In genomic region chr7:101817031-101817929, GRCh38 we compare ENCODE assay signal across 1 cellular context.
TF ChIP-seq lines count a peak whose summit lies in the region.

A gene with protein sequence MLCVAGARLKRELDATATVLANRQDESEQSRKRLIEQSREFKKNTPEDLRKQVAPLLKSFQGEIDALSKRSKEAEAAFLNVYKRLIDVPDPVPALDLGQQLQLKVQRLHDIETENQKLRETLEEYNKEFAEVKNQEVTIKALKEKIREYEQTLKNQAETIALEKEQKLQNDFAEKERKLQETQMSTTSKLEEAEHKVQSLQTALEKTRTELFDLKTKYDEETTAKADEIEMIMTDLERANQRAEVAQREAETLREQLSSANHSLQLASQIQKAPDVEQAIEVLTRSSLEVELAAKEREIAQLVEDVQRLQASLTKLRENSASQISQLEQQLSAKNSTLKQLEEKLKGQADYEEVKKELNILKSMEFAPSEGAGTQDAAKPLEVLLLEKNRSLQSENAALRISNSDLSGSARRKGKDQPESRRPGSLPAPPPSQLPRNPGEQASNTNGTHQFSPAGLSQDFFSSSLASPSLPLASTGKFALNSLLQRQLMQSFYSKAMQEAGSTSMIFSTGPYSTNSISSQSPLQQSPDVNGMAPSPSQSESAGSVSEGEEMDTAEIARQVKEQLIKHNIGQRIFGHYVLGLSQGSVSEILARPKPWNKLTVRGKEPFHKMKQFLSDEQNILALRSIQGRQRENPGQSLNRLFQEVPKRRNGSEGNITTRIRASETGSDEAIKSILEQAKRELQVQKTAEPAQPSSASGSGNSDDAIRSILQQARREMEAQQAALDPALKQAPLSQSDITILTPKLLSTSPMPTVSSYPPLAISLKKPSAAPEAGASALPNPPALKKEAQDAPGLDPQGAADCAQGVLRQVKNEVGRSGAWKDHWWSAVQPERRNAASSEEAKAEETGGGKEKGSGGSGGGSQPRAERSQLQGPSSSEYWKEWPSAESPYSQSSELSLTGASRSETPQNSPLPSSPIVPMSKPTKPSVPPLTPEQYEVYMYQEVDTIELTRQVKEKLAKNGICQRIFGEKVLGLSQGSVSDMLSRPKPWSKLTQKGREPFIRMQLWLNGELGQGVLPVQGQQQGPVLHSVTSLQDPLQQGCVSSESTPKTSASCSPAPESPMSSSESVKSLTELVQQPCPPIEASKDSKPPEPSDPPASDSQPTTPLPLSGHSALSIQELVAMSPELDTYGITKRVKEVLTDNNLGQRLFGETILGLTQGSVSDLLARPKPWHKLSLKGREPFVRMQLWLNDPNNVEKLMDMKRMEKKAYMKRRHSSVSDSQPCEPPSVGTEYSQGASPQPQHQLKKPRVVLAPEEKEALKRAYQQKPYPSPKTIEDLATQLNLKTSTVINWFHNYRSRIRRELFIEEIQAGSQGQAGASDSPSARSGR (N-terminal part only) (plus strand): TSS chr7:101817626. CDS start chr7:101817640, 14 bp downstream.

TF ChIP-seq in HEK293, 187 proteins besides CTCF, POLR2A, EP300 and RAD21 (continued from another document and continues in another):
- TF ChIP-seq SALL2 (tag by site-specific recombination; IDR thresholded peaks at IDR 0.05; ENCODE audit: borderline replicate concordance) (no peak), ZNF529 (tag by site-specific recombination; IDR thresholded peaks at IDR 0.05; ENCODE audit: insufficient replicate concordance) (no peak), ZNF24 (tag by site-specific recombination; IDR thresholded peaks at IDR 0.05) (no peak), ZNF366 (tag by site-specific recombination; conservative IDR thresholded peaks at IDR 0.05) (no peak), ZNF449 (tag by site-specific recombination; IDR thresholded peaks at IDR 0.05) (no peak), ZBTB20 (tag by site-specific recombination; IDR thresholded peaks at IDR 0.05) (peak; percentile 89), PRDM1 (tag by site-specific recombination; IDR thresholded peaks at IDR 0.05) (no peak), ZNF423 (tag by site-specific recombination; IDR thresholded peaks at IDR 0.05) (peak; percentile 73), ZFP41 (tag by site-specific recombination; IDR thresholded peaks at IDR 0.05; ENCODE audit: borderline replicate concordance) (no peak), ZNF624 (tag by site-specific recombination; IDR thresholded peaks at IDR 0.05) (no peak), ZNF341 (tag by site-specific recombination; IDR thresholded peaks at IDR 0.05; ENCODE audit: low read depth) (peak; percentile 34; the same call in 1 of the 2 replicates), ZNF184 (tag by site-specific recombination; IDR thresholded peaks at IDR 0.05) (no peak), BCL11B (tag by site-specific recombination; IDR thresholded peaks at IDR 0.05; ENCODE audit: low read depth) (no peak), ZNF10 (tag by site-specific recombination; IDR thresholded peaks at IDR 0.05) (no peak), SP7 (tag by site-specific recombination; IDR thresholded peaks at IDR 0.05) (peak; percentile 25; the same call in 1 of the 2 replicates), ZNF707 (tag by site-specific recombination; IDR thresholded peaks at IDR 0.05) (no peak), ZEB2 (tag by site-specific recombination; IDR thresholded peaks at IDR 0.05) (peak; percentile 91), ZNF785 (tag by site-specific recombination; IDR thresholded peaks at IDR 0.05) (no peak), ZNF623 (tag by site-specific recombination; IDR thresholded peaks at IDR 0.05) (no peak), ZNF266 (tag by site-specific recombination; IDR thresholded peaks at IDR 0.05; ENCODE audit: low read depth) (no peak), ZNF658 (tag by site-specific recombination; IDR thresholded peaks at IDR 0.05) (no peak), PATZ1 (tag by site-specific recombination; IDR thresholded peaks at IDR 0.05) (peak; percentile 49), MZF1 (tag by site-specific recombination; IDR thresholded peaks at IDR 0.05; ENCODE audit: borderline replicate concordance) (no peak), ZNF223 (tag by site-specific recombination; IDR thresholded peaks at IDR 0.05) (no peak), ZNF830 (tag by site-specific recombination; IDR thresholded peaks at IDR 0.05; ENCODE audit: low read depth) (no peak), KLF1 (tag by site-specific recombination; IDR thresholded peaks at IDR 0.05) (peak; percentile 75), ZNF791 (tag by site-specific recombination; IDR thresholded peaks at IDR 0.05) (no peak), GLI4 (tag by site-specific recombination; IDR thresholded peaks at IDR 0.05) (no peak), KLF16 (tag by site-specific recombination; IDR thresholded peaks at IDR 0.05) (no peak), ZNF114 (tag by site-specific recombination; IDR thresholded peaks at IDR 0.05) (no peak), ZNF654 (tag by site-specific recombination; IDR thresholded peaks at IDR 0.05; ENCODE audit: low read depth) (no peak), ZNF280C (tag by site-specific recombination; IDR thresholded peaks at IDR 0.05) (no peak), ZFP69B (tag by site-specific recombination; IDR thresholded peaks at IDR 0.05) (no peak), ZNF175 (tag by site-specific recombination; IDR thresholded peaks at IDR 0.05) (no peak), PRDM6 (tag by site-specific recombination; IDR thresholded peaks at IDR 0.05) (no peak)
- TF ChIP-seq, protein P1, sequence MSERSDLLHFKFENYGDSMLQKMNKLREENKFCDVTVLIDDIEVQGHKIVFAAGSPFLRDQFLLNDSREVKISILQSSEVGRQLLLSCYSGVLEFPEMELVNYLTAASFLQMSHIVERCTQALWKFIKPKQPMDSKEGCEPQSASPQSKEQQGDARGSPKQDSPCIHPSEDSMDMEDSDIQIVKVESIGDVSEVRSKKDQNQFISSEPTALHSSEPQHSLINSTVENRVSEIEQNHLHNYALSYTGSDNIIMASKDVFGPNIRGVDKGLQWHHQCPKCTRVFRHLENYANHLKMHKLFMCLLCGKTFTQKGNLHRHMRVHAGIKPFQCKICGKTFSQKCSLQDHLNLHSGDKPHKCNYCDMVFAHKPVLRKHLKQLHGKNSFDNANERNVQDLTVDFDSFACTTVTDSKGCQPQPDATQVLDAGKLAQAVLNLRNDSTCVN (tag by site-specific recombination; optimal IDR thresholded peaks at IDR 0.05) = peak; percentile 64
- TF ChIP-seq, protein P2, sequence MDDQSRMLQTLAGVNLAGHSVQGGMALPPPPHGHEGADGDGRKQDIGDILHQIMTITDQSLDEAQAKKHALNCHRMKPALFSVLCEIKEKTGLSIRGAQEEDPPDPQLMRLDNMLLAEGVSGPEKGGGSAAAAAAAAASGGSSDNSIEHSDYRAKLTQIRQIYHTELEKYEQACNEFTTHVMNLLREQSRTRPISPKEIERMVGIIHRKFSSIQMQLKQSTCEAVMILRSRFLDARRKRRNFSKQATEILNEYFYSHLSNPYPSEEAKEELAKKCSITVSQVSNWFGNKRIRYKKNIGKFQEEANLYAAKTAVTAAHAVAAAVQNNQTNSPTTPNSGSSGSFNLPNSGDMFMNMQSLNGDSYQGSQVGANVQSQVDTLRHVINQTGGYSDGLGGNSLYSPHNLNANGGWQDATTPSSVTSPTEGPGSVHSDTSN (CRISPR knock-in tag; IDR thresholded peaks at IDR 0.05) = no peak
- TF ChIP-seq, protein P3, sequence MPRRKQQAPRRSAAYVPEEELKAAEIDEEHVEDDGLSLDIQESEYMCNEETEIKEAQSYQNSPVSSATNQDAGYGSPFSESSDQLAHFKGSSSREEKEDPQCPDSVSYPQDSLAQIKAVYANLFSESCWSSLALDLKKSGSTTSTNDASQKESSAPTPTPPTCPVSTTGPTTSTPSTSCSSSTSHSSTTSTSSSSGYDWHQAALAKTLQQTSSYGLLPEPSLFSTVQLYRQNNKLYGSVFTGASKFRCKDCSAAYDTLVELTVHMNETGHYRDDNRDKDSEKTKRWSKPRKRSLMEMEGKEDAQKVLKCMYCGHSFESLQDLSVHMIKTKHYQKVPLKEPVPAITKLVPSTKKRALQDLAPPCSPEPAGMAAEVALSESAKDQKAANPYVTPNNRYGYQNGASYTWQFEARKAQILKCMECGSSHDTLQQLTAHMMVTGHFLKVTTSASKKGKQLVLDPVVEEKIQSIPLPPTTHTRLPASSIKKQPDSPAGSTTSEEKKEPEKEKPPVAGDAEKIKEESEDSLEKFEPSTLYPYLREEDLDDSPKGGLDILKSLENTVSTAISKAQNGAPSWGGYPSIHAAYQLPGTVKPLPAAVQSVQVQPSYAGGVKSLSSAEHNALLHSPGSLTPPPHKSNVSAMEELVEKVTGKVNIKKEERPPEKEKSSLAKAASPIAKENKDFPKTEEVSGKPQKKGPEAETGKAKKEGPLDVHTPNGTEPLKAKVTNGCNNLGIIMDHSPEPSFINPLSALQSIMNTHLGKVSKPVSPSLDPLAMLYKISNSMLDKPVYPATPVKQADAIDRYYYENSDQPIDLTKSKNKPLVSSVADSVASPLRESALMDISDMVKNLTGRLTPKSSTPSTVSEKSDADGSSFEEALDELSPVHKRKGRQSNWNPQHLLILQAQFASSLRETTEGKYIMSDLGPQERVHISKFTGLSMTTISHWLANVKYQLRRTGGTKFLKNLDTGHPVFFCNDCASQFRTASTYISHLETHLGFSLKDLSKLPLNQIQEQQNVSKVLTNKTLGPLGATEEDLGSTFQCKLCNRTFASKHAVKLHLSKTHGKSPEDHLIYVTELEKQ (tag by site-specific recombination; IDR thresholded peaks at IDR 0.05; ENCODE audit: borderline replicate concordance) = no peak
- TF ChIP-seq, protein P4, sequence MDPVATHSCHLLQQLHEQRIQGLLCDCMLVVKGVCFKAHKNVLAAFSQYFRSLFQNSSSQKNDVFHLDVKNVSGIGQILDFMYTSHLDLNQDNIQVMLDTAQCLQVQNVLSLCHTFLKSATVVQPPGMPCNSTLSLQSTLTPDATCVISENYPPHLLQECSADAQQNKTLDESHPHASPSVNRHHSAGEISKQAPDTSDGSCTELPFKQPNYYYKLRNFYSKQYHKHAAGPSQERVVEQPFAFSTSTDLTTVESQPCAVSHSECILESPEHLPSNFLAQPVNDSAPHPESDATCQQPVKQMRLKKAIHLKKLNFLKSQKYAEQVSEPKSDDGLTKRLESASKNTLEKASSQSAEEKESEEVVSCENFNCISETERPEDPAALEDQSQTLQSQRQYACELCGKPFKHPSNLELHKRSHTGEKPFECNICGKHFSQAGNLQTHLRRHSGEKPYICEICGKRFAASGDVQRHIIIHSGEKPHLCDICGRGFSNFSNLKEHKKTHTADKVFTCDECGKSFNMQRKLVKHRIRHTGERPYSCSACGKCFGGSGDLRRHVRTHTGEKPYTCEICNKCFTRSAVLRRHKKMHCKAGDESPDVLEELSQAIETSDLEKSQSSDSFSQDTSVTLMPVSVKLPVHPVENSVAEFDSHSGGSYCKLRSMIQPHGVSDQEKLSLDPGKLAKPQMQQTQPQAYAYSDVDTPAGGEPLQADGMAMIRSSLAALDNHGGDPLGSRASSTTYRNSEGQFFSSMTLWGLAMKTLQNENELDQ (tag by site-specific recombination; IDR thresholded peaks at IDR 0.05; ENCODE audit: low read depth) = no peak
